Comparison of ENCODE assay signal across 18 cellular contexts in genomic region chr18:44079602-44080001, GRCh38.
DNase-seq lines count a peak whose midpoint lies in the region; ATAC-seq, FAIRE-seq and TF ChIP-seq lines count a peak whose summit lies in the region.
"Had no signal": no experiment of that assay in that cellular context is flagged by ENCODE, and none has a peak within 500 bp of the region (broad histone marks: within the 10 kb centered on the region; RNA-seq: fewer than 3 reads in every experiment).

No MANE protein-coding gene starts in this region.

- H3K4ac ChIP-seq in mesenchymal stem cell (ENCODE audit: low read depth in 1 of 2, low read length in 2 of 2) = no peak overlapping the region

- no peak overlapping the region for H3K4me2 ChIP-seq in mesenchymal stem cell (ENCODE audit: low read length, poor library complexity, severe bottlenecking)

- H3K4me1 ChIP-seq in mesenchymal stem cell (ENCODE audit: control insufficient read depth, insufficient read depth, low read depth, low read length) = no peaks in the 10 kb centered on the region

- TF ChIP-seq CTCF in AG10803 (conservative IDR thresholded peaks at IDR 0.05; ENCODE audit: low read length) = no peak
- no peak for TF ChIP-seq CTCF in osteocyte (IDR thresholded peaks at IDR 0.05)

- peaks cover 6% of the 10 kb centered on the region for H3K9me3 Mint-ChIP-seq in osteocyte (ENCODE audit: unreplicated experiment)

- H2BK120ac ChIP-seq in mesenchymal stem cell (ENCODE audit: low read depth, low read length) = no peak overlapping the region

- no peaks in the 10 kb centered on the region for H3K27me3 ChIP-seq in mesenchymal stem cell (ENCODE audit: control insufficient read depth in 1 of 2, insufficient read depth in 1 of 2, low read length in 2 of 2)
- H3K27me3 ChIP-seq: heart right ventricle had no signal

- no peak overlapping the region for H3K14ac ChIP-seq in mesenchymal stem cell (ENCODE audit: low read length in 2 of 2)

- no peak overlapping the region for H2AK5ac ChIP-seq in mesenchymal stem cell (ENCODE audit: low read length, severe bottlenecking)

- no peak overlapping the region for H4K8ac ChIP-seq in mesenchymal stem cell (ENCODE audit: low read length)

- H3K36me3 ChIP-seq in mesenchymal stem cell (ENCODE audit: control insufficient read depth in 1 of 2, insufficient read depth in 2 of 2, low read depth in 1 of 2, low read length in 2 of 2) = no peaks in the 10 kb centered on the region
- H3K36me3 ChIP-seq: heart right ventricle had no signal

- FAIRE-seq in RCC 7860 (lab: Jason Lieb, UNC) = no peak

- H3K27ac Mint-ChIP-seq in osteocyte (ENCODE audit: unreplicated experiment) = no peak overlapping the region
- H3K27ac Mint-ChIP-seq: CD14-positive monocyte, progenitor cell of endocrine pancreas had no signal

- H2BK12ac ChIP-seq in mesenchymal stem cell (ENCODE audit: low read length in 2 of 2) = no peak overlapping the region

- intact Hi-C loops in sciatic nerve (cut with DNase I) = no loop called here

- WGBS in mesenchymal stem cell = no CpG with 5 or more reads among the region's 1 CpG

- H3K4me3 Mint-ChIP-seq in osteocyte (ENCODE audit: unreplicated experiment) = no peak overlapping the region
- H3K4me3 Mint-ChIP-seq: CD14-positive monocyte had no signal

- no peak for ATAC-seq in sciatic nerve
- ATAC-seq in left lobe of liver = no peak
- ATAC-seq in GM19324 (IDR thresholded peaks at IDR 0.05; ENCODE audit: low FRiP score, unreplicated experiment) = no peak
- ATAC-seq: heart right ventricle had no signal

- H3K4me1 Mint-ChIP-seq in osteocyte (ENCODE audit: unreplicated experiment) = peaks cover 11% of the 10 kb centered on the region
- H3K4me1 Mint-ChIP-seq: CD14-positive monocyte had no signal

- H3K23ac ChIP-seq in mesenchymal stem cell (ENCODE audit: low read length in 2 of 2) = no peak overlapping the region

- no peak overlapping the region for H3K27ac ChIP-seq in mesenchymal stem cell (ENCODE audit: low read length, poor library complexity, severe bottlenecking)
- H3K27ac ChIP-seq: heart right ventricle had no signal

- H3K79me1 ChIP-seq in mesenchymal stem cell (replicated peaks; ENCODE audit: low read length, poor library complexity, severe bottlenecking) = no peaks in the 10 kb centered on the region

- no peaks in the 10 kb centered on the region for H3K27me3 Mint-ChIP-seq in osteocyte (ENCODE audit: unreplicated experiment)
- H3K27me3 Mint-ChIP-seq: progenitor cell of endocrine pancreas had no signal

- H4K91ac ChIP-seq in mesenchymal stem cell (ENCODE audit: low read length) = no peak overlapping the region

- no peak overlapping the region for H3K18ac ChIP-seq in mesenchymal stem cell (ENCODE audit: low read depth in 1 of 2, low read length in 2 of 2)

- DNase-seq in AG10803 (ENCODE audit: low read depth) = peak; percentile 22
- peak; percentile 74 for DNase-seq in RCC 7860 (ENCODE audit: low spot score)
- DNase-seq in dedifferentiated amniotic fluid mesenchymal stem cell (ENCODE audit: extremely low spot score) = peak; percentile 53
- peak; percentile 75 for DNase-seq in mesenchymal stem cell
- no peak for DNase-seq in osteocyte (ENCODE audit: extremely low spot score, unreplicated experiment)
- no peak for DNase-seq in sciatic nerve (ENCODE audit: low spot score)
- DNase-seq in left lobe of liver (ENCODE audit: low spot score) = no peak
- DNase-seq: activated gamma-delta T cell treated with Interleukin-2 at 50 U/mL for 16 hours; cortex of kidney; GF-D8; heart right ventricle; NCI-H2081; stimulated activated CD4-positive, alpha-beta T cell treated with anti-CD3 and anti-CD28 coated beads, Interleukin-4, amount 100 ng/mL, for 24 hours; stimulated activated naive CD4-positive, alpha-beta T cell treated with Interleukin-2 at 50 U/mL for 16 hours; T-helper 2 cell had no signal

- H3K4me3 ChIP-seq in AG10803 (ENCODE audit: low read length) (no peak overlapping the region), mesenchymal stem cell (ENCODE audit: insufficient read depth in 1 of 2, low read depth in 1 of 2, low read length in 2 of 2) (no peak overlapping the region)
- H3K4me3 ChIP-seq: heart right ventricle had no signal

- H2BK5ac ChIP-seq in mesenchymal stem cell (ENCODE audit: low read depth, low read length, poor library complexity, severe bottlenecking) = no peak overlapping the region

- no peak overlapping the region for H3K9ac ChIP-seq in mesenchymal stem cell (ENCODE audit: low read length)

- H2AFZ ChIP-seq in mesenchymal stem cell (ENCODE audit: low read depth, low read length) = no peak overlapping the region

- no peak overlapping the region for H2BK15ac ChIP-seq in mesenchymal stem cell (ENCODE audit: low read depth, poor library complexity, severe bottlenecking)

- H3K9me3 ChIP-seq in mesenchymal stem cell (ENCODE audit: control insufficient read depth, low read length) = no peaks in the 10 kb centered on the region
- H3K9me3 ChIP-seq: heart right ventricle had no signal

- H3K36me3 Mint-ChIP-seq in osteocyte (ENCODE audit: unreplicated experiment) = no peaks in the 10 kb centered on the region
- H3K36me3 Mint-ChIP-seq: CD14-positive monocyte had no signal

Comparison
In these comparisons a context has a peak if more than half of its experiments do, and no peak if none do; other contexts are left out.
1. DNase-seq: peak in AG10803 (single experiment), RCC 7860 (single experiment), dedifferentiated amniotic fluid mesenchymal stem cell (single experiment) and mesenchymal stem cell (single experiment); none in osteocyte (single experiment), sciatic nerve (single experiment) and left lobe of liver (single experiment).